Comparison of ENCODE assay signal across 12 cellular contexts in the genomic region with DNA sequence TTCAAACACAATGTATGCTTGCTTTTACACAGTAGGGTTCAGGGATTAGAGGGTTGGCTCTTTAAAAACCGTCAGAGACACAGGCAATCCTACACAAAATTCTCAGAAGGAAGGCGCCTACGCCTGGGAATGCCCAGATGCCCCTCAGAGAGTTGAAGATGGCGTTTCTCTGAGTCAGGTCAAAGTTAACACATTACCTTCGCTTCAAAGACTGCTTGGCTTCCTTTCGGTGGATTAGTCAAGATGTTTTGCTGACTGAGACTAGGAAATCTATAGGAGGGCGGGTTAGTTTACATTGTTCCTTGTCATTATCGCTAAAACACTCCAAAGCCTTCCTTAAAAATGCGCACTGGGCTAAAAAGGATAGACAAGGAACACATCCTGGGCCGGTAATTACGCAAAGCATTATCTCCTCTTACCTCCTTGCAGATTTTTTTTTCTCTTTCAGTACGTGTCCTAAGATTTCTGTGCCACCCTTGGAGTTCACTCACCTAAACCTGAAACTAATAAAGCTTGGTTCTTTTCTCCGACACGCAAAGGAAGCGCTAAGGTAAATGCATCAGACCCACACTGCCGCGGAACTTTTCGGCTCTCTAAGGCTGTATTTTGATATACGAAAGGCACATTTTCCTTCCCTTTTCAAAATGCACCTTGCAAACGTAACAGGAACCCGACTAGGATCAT. TPM values are rescaled to one million over a fixed set of nuclear protein-coding genes. Genes with fewer than 3 reads are reported as not detected.
A peak's percentile ranks its signal among the peaks of the same experiment; 100 is the strongest.
DNase-seq lines count a peak whose midpoint lies in the region; ATAC-seq, FAIRE-seq and TF ChIP-seq lines count a peak whose summit lies in the region.
"Had no signal": no experiment of that assay in that cellular context is flagged by ENCODE, and none has a peak within 500 bp of the region (broad histone marks: within the 10 kb centered on the region; RNA-seq: fewer than 3 reads in every experiment).

No MANE protein-coding gene starts in this region.

- H3K4me3 Mint-ChIP-seq in naive thymus-derived CD8-positive, alpha-beta T cell, result no peak overlapping the region
- no peak overlapping the region for H3K4me3 Mint-ChIP-seq in activated T-cell treated with anti-CD3 and anti-CD28 coated beads, Interleukin-2, amount 50 U/mL, for 4 hours

- H3K4me1 ChIP-seq in GM23248 (ENCODE audit: insufficient read depth), result no peaks in the 10 kb centered on the region; the same call in 1 of the 2 replicates

- POLR2A ChIA-PET in naive thymus-derived CD8-positive, alpha-beta T cell (lab: Charles Lee), result no interaction called here

- ATAC-seq in GM18498 (IDR thresholded peaks at IDR 0.05; ENCODE audit: unreplicated experiment), result no peak
- ATAC-seq in naive thymus-derived CD8-positive, alpha-beta T cell, result no peak
- ATAC-seq in activated T-cell treated with anti-CD3 and anti-CD28 coated beads, Interleukin-2, amount 50 U/mL, for 4 hours, result no peak
- ATAC-seq: esophagus mucosa had no signal

- H3K27ac ChIP-seq in GM23248, result no peak overlapping the region

- H4K20me1 ChIP-seq in GM23248 (ENCODE audit: insufficient read depth), result no peaks in the 10 kb centered on the region

- H3K9me3 Mint-ChIP-seq in naive thymus-derived CD8-positive, alpha-beta T cell, result peaks cover 0 to 4% (median 0%) of the 10 kb centered on the region in 9 donors
- no peaks in the 10 kb centered on the region for H3K9me3 Mint-ChIP-seq in activated T-cell treated with anti-CD3 and anti-CD28 coated beads, Interleukin-2, amount 50 U/mL, for 4 hours

- DNase-seq in GM23248 (no peak), bronchial epithelial cell (ENCODE audit: low read depth) (peak; percentile 49), iris pigment epithelial cell (ENCODE audit: low read depth) (peak; percentile 2), retina (peak; percentile 71), glomerular visceral epithelial cell (ENCODE audit: extremely low spot score) (no peak)
- no peak for DNase-seq in naive thymus-derived CD8-positive, alpha-beta T cell
- DNase-seq in activated T-cell treated with anti-CD3 and anti-CD28 coated beads, Interleukin-2, amount 50 U/mL, for 4 hours, result no peak
- DNase-seq: activated effector memory CD4-positive, alpha-beta T cell treated with anti-CD3 and anti-CD28 coated beads, Interleukin-2, amount 50 U/mL, for 16 hours; NCI-H82 had no signal

- peaks cover 21 to 31% (median 25%) of the 10 kb centered on the region in 5 donors for H3K27me3 Mint-ChIP-seq in naive thymus-derived CD8-positive, alpha-beta T cell
- H3K27me3 Mint-ChIP-seq in activated T-cell treated with anti-CD3 and anti-CD28 coated beads, Interleukin-2, amount 50 U/mL, for 4 hours (ENCODE audit: low read depth), result peaks cover 21% of the 10 kb centered on the region

- H3K79me2 ChIP-seq in GM23248 (ENCODE audit: insufficient read depth), result no peaks in the 10 kb centered on the region

- H3K36me3 Mint-ChIP-seq in naive thymus-derived CD8-positive, alpha-beta T cell, result peaks cover 0 to 3% (median 0%) of the 10 kb centered on the region in 3 donors
- H3K36me3 Mint-ChIP-seq in activated T-cell treated with anti-CD3 and anti-CD28 coated beads, Interleukin-2, amount 50 U/mL, for 4 hours (ENCODE audit: insufficient read depth), result no peaks in the 10 kb centered on the region

- peak; percentile 52 for FAIRE-seq in bronchial epithelial cell (lab: Jason Lieb, UNC)
- FAIRE-seq: TTC549 had no signal

- 0 out of 2 replicates have a peak overlapping the region, but pooled peaks have one; percentile 26 for H2AFZ ChIP-seq in GM23248

- H3F3A ChIP-seq in GM23248 (ENCODE audit: insufficient read depth), result no peaks in the 10 kb centered on the region

- H3K9me2 ChIP-seq in GM23248 (ENCODE audit: insufficient read depth), result no peaks in the 10 kb centered on the region

- no peaks in the 10 kb centered on the region for H3K9me3 ChIP-seq in GM23248 (ENCODE audit: low read depth)

- H3K27me3 ChIP-seq in GM23248 (replicated peaks; ENCODE audit: insufficient read depth) (peaks cover 50% of the 10 kb centered on the region), bronchial epithelial cell (ENCODE audit: control insufficient read depth, insufficient read depth, low read length) (no peaks in the 10 kb centered on the region)

- H3K4me3 ChIP-seq in GM23248 (no peak overlapping the region), bronchial epithelial cell (ENCODE audit: low read depth, low read length) (peak overlapping the region; percentile 41)

- H3K36me3 ChIP-seq in GM23248 (ENCODE audit: low read depth) (no peaks in the 10 kb centered on the region), bronchial epithelial cell (ENCODE audit: control insufficient read depth, insufficient read depth, low read length) (no peaks in the 10 kb centered on the region)

- 6 to 8% methylated on average over 21 of the region's 21 CpGs for WGBS in GM23248 (ENCODE audit: low coverage in 1 of 2, low lambda C conversion rate in 2 of 2, missing lambda C conversion rate in 2 of 2), 2 experiments

- no peak for TF ChIP-seq CTCF in bronchial epithelial cell (IDR thresholded peaks at IDR 0.05; ENCODE audit: insufficient read depth, low read length, severe bottlenecking)

- in situ Hi-C loops in GM23248 (cut with MboI), result no loop called here

- peaks cover 0 to 5% (median 2%) of the 10 kb centered on the region in 4 donors for H3K4me1 Mint-ChIP-seq in naive thymus-derived CD8-positive, alpha-beta T cell
- H3K4me1 Mint-ChIP-seq in activated T-cell treated with anti-CD3 and anti-CD28 coated beads, Interleukin-2, amount 50 U/mL, for 4 hours (ENCODE audit: low read depth), result no peaks in the 10 kb centered on the region

- no peak overlapping the region for H3K9ac ChIP-seq in GM23248

- no peak overlapping the region for H3K27ac Mint-ChIP-seq in naive thymus-derived CD8-positive, alpha-beta T cell

- peak overlapping the region; percentile 26 for H3K4me2 ChIP-seq in GM23248 (ENCODE audit: unreplicated experiment)

RNA-seq across cellular contexts. Expression of gene CFTR, which starts 0.9 kb away (rescaled TPM):
- not detected in 2 replicates for total RNA-seq in GM23248 (2014; rRNA removed; shearing (Covaris generic))
- polyA plus RNA-seq in GM23248 (2016; fragmentation: Nextera tagmentation; extraction: Ambion mirVana), result not detected in 2 replicates
- under 0.01 and 0.13 TPM in 2 replicates for total RNA-seq in bronchial epithelial cell
- not detected for total RNA-seq in naive thymus-derived CD8-positive, alpha-beta T cell
- not detected for polyA plus RNA-seq in naive thymus-derived CD8-positive, alpha-beta T cell
- total RNA-seq in activated T-cell treated with anti-CD3 and anti-CD28 coated beads, Interleukin-2, amount 50 U/mL, for 4 hours, result under 1 TPM; 0.05 to 0.16 (median 0.10) TPM

RNA-seq across cellular contexts. Expression of gene ASZ1, which starts 51.6 kb away (rescaled TPM):
- total RNA-seq in GM23248 (2014; rRNA removed; shearing (Covaris generic)), result not detected in 2 replicates
- not detected in 2 replicates for polyA plus RNA-seq in GM23248 (2016; fragmentation: Nextera tagmentation; extraction: Ambion mirVana)
- total RNA-seq in bronchial epithelial cell, result not detected in 2 replicates
- not detected for total RNA-seq in naive thymus-derived CD8-positive, alpha-beta T cell
- polyA plus RNA-seq in naive thymus-derived CD8-positive, alpha-beta T cell, result not detected
- not detected for total RNA-seq in activated T-cell treated with anti-CD3 and anti-CD28 coated beads, Interleukin-2, amount 50 U/mL, for 4 hours
- total RNA-seq: esophagus mucosa had no signal

Comparison
In these comparisons a context has a peak if more than half of its experiments do, and no peak if none do; other contexts are left out.
1. DNase-seq: peak in bronchial epithelial cell (single experiment), iris pigment epithelial cell (single experiment) and retina (single experiment); none in GM23248 (single experiment), naive thymus-derived CD8-positive, alpha-beta T cell (0 of 10), glomerular visceral epithelial cell (single experiment) and activated T-cell treated with anti-CD3 and anti-CD28 coated beads, Interleukin-2, amount 50 U/mL, for 4 hours (single experiment).